Comparison of ENCODE assay signal across 8 cellular contexts in genomic region chr15:22713933-22714332, GRCh38.
DNase-seq lines count a peak whose midpoint lies in the region; ATAC-seq and TF ChIP-seq lines count a peak whose summit lies in the region.
"Not testable (repeated sequence)": the region's sequence is repeated elsewhere in the genome, so short reads cannot be mapped to it uniquely, and the experiment has no call there.

No MANE protein-coding gene starts in this region.

- ATAC-seq in CD4-positive, alpha-beta T cell (ENCODE audit: poor library complexity); activated T-cell treated with anti-CD3 and anti-CD28 coated beads, Interleukin-2, amount 50 U/mL, for 4 hours; central memory CD8-positive, alpha-beta T cell (replicated peaks; ENCODE audit: extremely low read depth, poor library complexity, severe bottlenecking): not testable (repeated sequence)
- peak; percentile 60 for ATAC-seq in Right ventricle myocardium superior (ENCODE audit: poor library complexity)

- POLR2A ChIA-PET in CD4-positive, alpha-beta T cell (lab: Charles Lee): not testable (repeated sequence)

- H3K4me1 Mint-ChIP-seq in CD4-positive, alpha-beta T cell (ENCODE audit: low read depth); activated T-cell treated with anti-CD3 and anti-CD28 coated beads, Interleukin-2, amount 50 U/mL, for 4 hours (ENCODE audit: low read depth); central memory CD8-positive, alpha-beta T cell; immature natural killer cell: not testable (repeated sequence)

- H3K27ac ChIP-seq in CD4-positive, alpha-beta T cell (ENCODE audit: low read depth, low read length); HUES64 (ENCODE audit: low read depth, low read length): not testable (repeated sequence)
- H3K27ac ChIP-seq in sigmoid colon (peak overlapping the region; percentile 46 to 74 (median 70)), vagina (peak overlapping the region; percentile 94)

- H3K36me3 Mint-ChIP-seq in CD4-positive, alpha-beta T cell (ENCODE audit: low read depth); activated T-cell treated with anti-CD3 and anti-CD28 coated beads, Interleukin-2, amount 50 U/mL, for 4 hours (ENCODE audit: insufficient read depth); central memory CD8-positive, alpha-beta T cell (ENCODE audit: insufficient read depth); immature natural killer cell: not testable (repeated sequence)

- not testable (repeated sequence) for TF ChIP-seq CTCF in CD4-positive, alpha-beta T cell (IDR thresholded peaks at IDR 0.05); sigmoid colon (IDR thresholded peaks at IDR 0.05); vagina (IDR thresholded peaks at IDR 0.05)

- not testable (repeated sequence) for H3K9me3 ChIP-seq in CD4-positive, alpha-beta T cell (ENCODE audit: control insufficient read depth, low read length); HUES64 (ENCODE audit: insufficient read depth, low read depth, low read length); sigmoid colon; vagina

- H3K4me3 ChIP-seq in HUES64 (ENCODE audit: low read length) (peak overlapping the region; percentile 21; the same call in 1 of the 2 replicates), sigmoid colon (peak overlapping the region; percentile 40 to 53 (median 49)), vagina (peak overlapping the region; percentile 44 to 50)

- H3K27me3 ChIP-seq in CD4-positive, alpha-beta T cell (ENCODE audit: control insufficient read depth, insufficient read depth, low read length); sigmoid colon; vagina: not testable (repeated sequence)
- peaks cover 23% of the 10 kb centered on the region for H3K27me3 ChIP-seq in HUES64 (ENCODE audit: insufficient read depth, low read length)

- WGBS in HUES64: no CpG with 5 or more reads among the region's 1 CpG
- WGBS in sigmoid colon, 2 donors: 5 to 9% methylated on average over 1 of the region's 1 CpG

- H3K4me1 ChIP-seq in HUES64 (ENCODE audit: insufficient read depth, low read length); sigmoid colon; vagina: not testable (repeated sequence)

- CTCF ChIA-PET in CD4-positive, alpha-beta T cell (lab: Charles Lee): not testable (repeated sequence)

- peaks cover 53% of the 10 kb centered on the region for H3K27me3 Mint-ChIP-seq in CD4-positive, alpha-beta T cell
- peaks cover 35% of the 10 kb centered on the region for H3K27me3 Mint-ChIP-seq in activated T-cell treated with anti-CD3 and anti-CD28 coated beads, Interleukin-2, amount 50 U/mL, for 4 hours (ENCODE audit: low read depth)
- H3K27me3 Mint-ChIP-seq in central memory CD8-positive, alpha-beta T cell: peaks cover 48% of the 10 kb centered on the region
- H3K27me3 Mint-ChIP-seq in immature natural killer cell (ENCODE audit: low read depth in 3 of 3): peaks cover 2 to 10% (median 8%) of the 10 kb centered on the region in 3 donors

- H3K9ac ChIP-seq in HUES64 (ENCODE audit: low read depth, low read length): not testable (repeated sequence)

- TF ChIP-seq EP300 in sigmoid colon (IDR thresholded peaks at IDR 0.05): not testable (repeated sequence)

- not testable (repeated sequence) for H3K27ac Mint-ChIP-seq in CD4-positive, alpha-beta T cell; central memory CD8-positive, alpha-beta T cell (ENCODE audit: low read depth); immature natural killer cell

- peak overlapping the region; percentile 63 for H3K4me3 Mint-ChIP-seq in CD4-positive, alpha-beta T cell
- peak overlapping the region; percentile 38 for H3K4me3 Mint-ChIP-seq in activated T-cell treated with anti-CD3 and anti-CD28 coated beads, Interleukin-2, amount 50 U/mL, for 4 hours
- H3K4me3 Mint-ChIP-seq in central memory CD8-positive, alpha-beta T cell: peak overlapping the region; percentile 42
- H3K4me3 Mint-ChIP-seq in immature natural killer cell: peak overlapping the region; percentile 46 to 69 (median 66)

- not testable (repeated sequence) for TF ChIP-seq POLR2A in sigmoid colon (IDR thresholded peaks at IDR 0.05); vagina (IDR thresholded peaks at IDR 0.05)

- DNase-seq in CD4-positive, alpha-beta T cell; activated T-cell treated with anti-CD3 and anti-CD28 coated beads, Interleukin-2, amount 50 U/mL, for 4 hours; central memory CD8-positive, alpha-beta T cell (ENCODE audit: low spot score in 2 of 2); Right ventricle myocardium superior; immature natural killer cell; sigmoid colon; vagina (ENCODE audit: extremely low spot score in 2 of 2): not testable (repeated sequence)

- not testable (repeated sequence) for H3K36me3 ChIP-seq in HUES64 (ENCODE audit: insufficient read depth, low read length); sigmoid colon; vagina

- H3K9me3 Mint-ChIP-seq in CD4-positive, alpha-beta T cell; activated T-cell treated with anti-CD3 and anti-CD28 coated beads, Interleukin-2, amount 50 U/mL, for 4 hours; central memory CD8-positive, alpha-beta T cell; immature natural killer cell: not testable (repeated sequence)

- intact Hi-C loops in CD4-positive, alpha-beta T cell (cut with DNase I, micrococcal nuclease); Right ventricle myocardium superior (cut with DNase I); sigmoid colon (cut with DNase I); vagina (cut with DNase I): not testable (repeated sequence)
